ENCODE assay signal across 18 cellular contexts in genomic region chr4:88786011-88786410, GRCh38.
"Had no signal": no experiment of that assay in that cellular context is flagged by ENCODE, and none has a peak within 500 bp of the region (broad histone marks: within the 10 kb centered on the region; RNA-seq: fewer than 3 reads in every experiment).

No MANE protein-coding gene starts in this region.

- DNase-seq: cerebellar nuclear complex; colonic mucosa; cortex of kidney; effector CD4-positive, alpha-beta T cell; effector memory CD4-positive, alpha-beta T cell; foreskin keratinocyte; heart left ventricle; hippocampal formation; left cardiac atrium; left ventricle myocardium superior; lower lobe of right lung; mesenchymal stem cell had no signal

- ATAC-seq: foreskin keratinocyte, gastroesophageal sphincter, heart left ventricle, left cardiac atrium, left lobe of liver, left ventricle myocardium superior, lower lobe of right lung had no signal

- H3K9me3 ChIP-seq: colonic mucosa, esophagus muscularis mucosa, gastroesophageal sphincter, heart left ventricle, lower lobe of right lung had no signal

- H3K4me1 ChIP-seq: colonic mucosa, esophagus muscularis mucosa, gastroesophageal sphincter, heart left ventricle, lower lobe of right lung had no signal

- H3K27ac ChIP-seq: colonic mucosa, esophagus muscularis mucosa, foreskin keratinocyte, gastroesophageal sphincter, heart left ventricle, lower lobe of right lung had no signal

- FAIRE-seq: endothelial cell of umbilical vein, frontal cortex, keratinocyte had no signal

- H3K4me3 ChIP-seq: colonic mucosa, esophagus muscularis mucosa, gastroesophageal sphincter, heart left ventricle, lower lobe of right lung had no signal

- H3K27me3 ChIP-seq: colonic mucosa, esophagus muscularis mucosa, foreskin keratinocyte, gastroesophageal sphincter, heart left ventricle had no signal
